ENCODE assay signal across 19 cellular contexts in genomic region chr2:100980046-100980445, GRCh38.
"Had no signal": no experiment of that assay in that cellular context is flagged by ENCODE, and none has a peak within 500 bp of the region (broad histone marks: within the 10 kb centered on the region; RNA-seq: fewer than 3 reads in every experiment).

No MANE protein-coding gene starts in this region.

- H3K27me3 ChIP-seq: brain microvascular endothelial cell, cardiac muscle cell, MG63 had no signal

- H3K4me3 ChIP-seq: cardiac muscle cell, MG63 had no signal

- DNase-seq: activated CD4-positive, alpha-beta T cell treated with anti-CD3 and anti-CD28 coated beads for 4 hours; activated CD8-positive, alpha-beta memory T cell treated with anti-CD3 and anti-CD28 coated beads, Interleukin-2, amount 50 U/mL, for 4 hours; activated CD8-positive, alpha-beta T cell treated with anti-CD3 and anti-CD28 coated beads for 36 hours; activated naive CD4-positive, alpha-beta T cell treated with Interleukin-2 at 50 U/mL for 16 hours; activated naive CD8-positive, alpha-beta T cell treated with anti-CD3 and anti-CD28 coated beads, Interleukin-2, amount 50 U/mL, for 24 hours; activated T-cell treated with anti-CD3 and anti-CD28 coated beads, Interleukin-2, amount 50 U/mL, for 1 hour; amniotic stem cell; brain microvascular endothelial cell; MG63; MV-4-11; NCI-H1092 treated with DMSO at 0.1 percent for 48 hours; NCI-H1417 treated with DMSO at 0.1 percent for 48 hours; NCI-H1694; NCI-H2029 treated with DMSO at 0.1 percent for 48 hours; NCI-H524; SHP77 treated with DMSO at 0.1 percent for 48 hours had no signal

- H3K27ac ChIP-seq: brain microvascular endothelial cell, cardiac muscle cell had no signal

- ATAC-seq: activated CD4-positive, CD25-positive, alpha-beta regulatory T cell treated with anti-CD3 and anti-CD28 coated beads, Interleukin-2, amount 50 U/mL, for 24 hours; activated CD8-positive, alpha-beta T cell treated with anti-CD3 and anti-CD28 coated beads for 36 hours; activated naive CD4-positive, alpha-beta T cell treated with anti-CD3 and anti-CD28 coated beads, Interleukin-2, amount 50 U/mL, for 72 hours; activated naive CD8-positive, alpha-beta T cell treated with anti-CD3 and anti-CD28 coated beads, Interleukin-2, amount 50 U/mL, for 24 hours had no signal

- H3K9me3 ChIP-seq: MG63 had no signal

- H3K36me3 ChIP-seq: cardiac muscle cell, MG63 had no signal
